Comparison of ENCODE assay signal across 1 cellular context in genomic region chr9:91391426-91392217, GRCh38.
TF ChIP-seq lines count a peak whose summit lies in the region.

No MANE protein-coding gene starts in this region.

TF ChIP-seq in K562, 482 proteins besides CTCF, POLR2A, EP300 and RAD21:
- TF ChIP-seq MCM3 (IDR thresholded peaks at IDR 0.05): no peak
- TF ChIP-seq, protein P1, sequence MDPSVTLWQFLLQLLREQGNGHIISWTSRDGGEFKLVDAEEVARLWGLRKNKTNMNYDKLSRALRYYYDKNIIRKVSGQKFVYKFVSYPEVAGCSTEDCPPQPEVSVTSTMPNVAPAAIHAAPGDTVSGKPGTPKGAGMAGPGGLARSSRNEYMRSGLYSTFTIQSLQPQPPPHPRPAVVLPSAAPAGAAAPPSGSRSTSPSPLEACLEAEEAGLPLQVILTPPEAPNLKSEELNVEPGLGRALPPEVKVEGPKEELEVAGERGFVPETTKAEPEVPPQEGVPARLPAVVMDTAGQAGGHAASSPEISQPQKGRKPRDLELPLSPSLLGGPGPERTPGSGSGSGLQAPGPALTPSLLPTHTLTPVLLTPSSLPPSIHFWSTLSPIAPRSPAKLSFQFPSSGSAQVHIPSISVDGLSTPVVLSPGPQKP (CRISPR knock-in tag; IDR thresholded peaks at IDR 0.05): no peak
- TF ChIP-seq TSHZ1 (CRISPR knock-in tag; IDR thresholded peaks at IDR 0.05): no peak
- TF ChIP-seq ZNF778 (CRISPR knock-in tag; IDR thresholded peaks at IDR 0.05): no peak
- no peak for TF ChIP-seq KAT2B (IDR thresholded peaks at IDR 0.05; ENCODE audit: low read depth, low read length)
- TF ChIP-seq ZNF695 (CRISPR knock-in tag; IDR thresholded peaks at IDR 0.05): no peak
- no peak for TF ChIP-seq TCF3 (CRISPR knock-in tag; IDR thresholded peaks at IDR 0.05)
- TF ChIP-seq, protein P2, sequence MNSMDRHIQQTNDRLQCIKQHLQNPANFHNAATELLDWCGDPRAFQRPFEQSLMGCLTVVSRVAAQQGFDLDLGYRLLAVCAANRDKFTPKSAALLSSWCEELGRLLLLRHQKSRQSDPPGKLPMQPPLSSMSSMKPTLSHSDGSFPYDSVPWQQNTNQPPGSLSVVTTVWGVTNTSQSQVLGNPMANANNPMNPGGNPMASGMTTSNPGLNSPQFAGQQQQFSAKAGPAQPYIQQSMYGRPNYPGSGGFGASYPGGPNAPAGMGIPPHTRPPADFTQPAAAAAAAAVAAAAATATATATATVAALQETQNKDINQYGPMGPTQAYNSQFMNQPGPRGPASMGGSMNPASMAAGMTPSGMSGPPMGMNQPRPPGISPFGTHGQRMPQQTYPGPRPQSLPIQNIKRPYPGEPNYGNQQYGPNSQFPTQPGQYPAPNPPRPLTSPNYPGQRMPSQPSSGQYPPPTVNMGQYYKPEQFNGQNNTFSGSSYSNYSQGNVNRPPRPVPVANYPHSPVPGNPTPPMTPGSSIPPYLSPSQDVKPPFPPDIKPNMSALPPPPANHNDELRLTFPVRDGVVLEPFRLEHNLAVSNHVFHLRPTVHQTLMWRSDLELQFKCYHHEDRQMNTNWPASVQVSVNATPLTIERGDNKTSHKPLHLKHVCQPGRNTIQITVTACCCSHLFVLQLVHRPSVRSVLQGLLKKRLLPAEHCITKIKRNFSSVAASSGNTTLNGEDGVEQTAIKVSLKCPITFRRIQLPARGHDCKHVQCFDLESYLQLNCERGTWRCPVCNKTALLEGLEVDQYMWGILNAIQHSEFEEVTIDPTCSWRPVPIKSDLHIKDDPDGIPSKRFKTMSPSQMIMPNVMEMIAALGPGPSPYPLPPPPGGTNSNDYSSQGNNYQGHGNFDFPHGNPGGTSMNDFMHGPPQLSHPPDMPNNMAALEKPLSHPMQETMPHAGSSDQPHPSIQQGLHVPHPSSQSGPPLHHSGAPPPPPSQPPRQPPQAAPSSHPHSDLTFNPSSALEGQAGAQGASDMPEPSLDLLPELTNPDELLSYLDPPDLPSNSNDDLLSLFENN (IDR thresholded peaks at IDR 0.05; ENCODE audit: low read depth in 2 of 2, low read length in 2 of 2): no peak
- no peak for TF ChIP-seq XRCC4 (IDR thresholded peaks at IDR 0.05; ENCODE audit: extremely low read depth, insufficient read depth, insufficient read length)
- no peak for TF ChIP-seq EP400 (IDR thresholded peaks at IDR 0.05)
- no peak for TF ChIP-seq TAL1 (IDR thresholded peaks at IDR 0.05)
- TF ChIP-seq ETS2 (tag; IDR thresholded peaks at IDR 0.05; ENCODE audit: borderline replicate concordance, poor library complexity, severe bottlenecking): no peak
- no peak for TF ChIP-seq DPF2 (IDR thresholded peaks at IDR 0.05)
- TF ChIP-seq ZNF3 (CRISPR knock-in tag; IDR thresholded peaks at IDR 0.05): no peak
- TF ChIP-seq SMARCA5 (IDR thresholded peaks at IDR 0.05): no peak
- no peak for TF ChIP-seq HMBOX1 (IDR thresholded peaks at IDR 0.05)
- no peak for TF ChIP-seq POLR3G (IDR thresholded peaks at IDR 0.05; ENCODE audit: extremely low read depth, insufficient read length, insufficient replicate concordance)
- TF ChIP-seq CXXC5 (CRISPR knock-in tag; IDR thresholded peaks at IDR 0.05): no peak
- TF ChIP-seq ATF3 (IDR thresholded peaks at IDR 0.05): no peak
- no peak for TF ChIP-seq ATF3 (CRISPR knock-in tag; conservative IDR thresholded peaks at IDR 0.05)
TF ChIP-seq in K562: peak in this region for 0.
